1 cellular context compared by ENCODE assay signal in the genomic region with DNA sequence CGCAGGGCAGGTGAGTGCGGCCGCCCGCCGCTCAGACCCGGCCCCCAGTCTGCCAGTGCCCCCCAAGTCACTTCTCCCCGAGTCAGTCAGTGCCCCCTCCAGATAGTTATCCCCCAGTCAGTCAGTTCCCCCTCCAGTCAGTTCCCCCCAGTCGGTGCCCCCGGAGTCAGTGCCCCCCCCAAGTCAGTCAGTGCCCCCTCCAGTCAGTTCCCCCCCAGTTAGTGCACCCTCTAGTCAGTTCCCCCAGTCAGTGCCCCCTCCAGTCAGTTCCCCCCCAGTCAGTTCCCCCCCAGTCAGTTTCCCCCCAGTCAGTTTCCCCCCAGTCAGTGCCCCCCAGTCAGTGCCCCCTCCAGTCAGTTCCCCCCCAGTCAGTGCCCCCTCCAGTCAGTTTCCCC.
TF ChIP-seq lines count a peak whose summit lies in the region.

No MANE protein-coding gene starts in this region.

TF ChIP-seq in IMR-90, 13 proteins besides CTCF, POLR2A, EP300 and RAD21 (continued from another document):
- TF ChIP-seq SMC3 (IDR thresholded peaks at IDR 0.05; ENCODE audit: low read depth, low read length) = no peak
- no peak for TF ChIP-seq CEBPB (IDR thresholded peaks at IDR 0.05; ENCODE audit: low read depth, low read length)
- TF ChIP-seq NFE2L2 (IDR thresholded peaks at IDR 0.05; ENCODE audit: low read depth, low read length) = no peak
- TF ChIP-seq RFX5 (IDR thresholded peaks at IDR 0.05; ENCODE audit: low read depth, low read length) = no peak
TF ChIP-seq in IMR-90: peak in this region for 0.
